Comparison of ENCODE assay signal across 16 cellular contexts in genomic region chr3:120088622-120089021, GRCh38. TPM values are rescaled to one million over a fixed set of nuclear protein-coding genes. Genes with fewer than 3 reads are reported as not detected.
DNase-seq lines count a peak whose midpoint lies in the region; ATAC-seq and TF ChIP-seq lines count a peak whose summit lies in the region.
"Had no signal": no experiment of that assay in that cellular context is flagged by ENCODE, and none has a peak within 500 bp of the region (broad histone marks: within the 10 kb centered on the region; RNA-seq: fewer than 3 reads in every experiment).

No MANE protein-coding gene starts in this region.

- H2AFZ ChIP-seq in Loucy (ENCODE audit: low read length) = no peak overlapping the region
- no peak overlapping the region for H2AFZ ChIP-seq in neural cell (ENCODE audit: low read depth, low read length)

- peak overlapping the region; percentile 97 for H3K4me2 ChIP-seq in Loucy (ENCODE audit: low read depth, low read length, poor library complexity, severe bottlenecking)
- H3K4me2 ChIP-seq in neural cell (ENCODE audit: low read length) = peak overlapping the region; percentile 71
- H3K4me2 ChIP-seq: BLaER1 had no signal

- no TSS peak for BruUV-seq in Calu3 (replicated peaks; lab: Mats Ljungman, UMichigan)

- H3K9ac ChIP-seq in Loucy (ENCODE audit: low read depth, low read length, poor library complexity, severe bottlenecking) = peak overlapping the region; percentile 97
- no peak overlapping the region for H3K9ac ChIP-seq in neural cell (ENCODE audit: low read length)
- H3K9ac ChIP-seq: BLaER1 had no signal

- no peaks in the 10 kb centered on the region for H3K27me3 Mint-ChIP-seq in Calu3 (ENCODE audit: unreplicated experiment)
- no peaks in the 10 kb centered on the region for H3K27me3 Mint-ChIP-seq in central memory CD8-positive, alpha-beta T cell
- H3K27me3 Mint-ChIP-seq: activated CD8-positive, alpha-beta memory T cell treated with anti-CD3 and anti-CD28 coated beads, Interleukin-2, amount 10 ng/mL, durations not matched to agents 7 days and 5 days had no signal

- H3K27ac Mint-ChIP-seq in Calu3 (ENCODE audit: unreplicated experiment) = no peak overlapping the region
- H3K27ac Mint-ChIP-seq in central memory CD8-positive, alpha-beta T cell (ENCODE audit: low read depth) = no peak overlapping the region
- H3K27ac Mint-ChIP-seq: activated CD8-positive, alpha-beta memory T cell treated with anti-CD3 and anti-CD28 coated beads, Interleukin-2, amount 10 ng/mL, durations not matched to agents 7 days and 5 days had no signal

- H3K9me2 ChIP-seq in Loucy (replicated peaks; ENCODE audit: low read depth, low read length) (no peaks in the 10 kb centered on the region), neural cell (ENCODE audit: insufficient read depth, low read length) (no peaks in the 10 kb centered on the region)

- H3F3A ChIP-seq in Loucy (ENCODE audit: low read depth) = no peaks in the 10 kb centered on the region
- no peaks in the 10 kb centered on the region for H3F3A ChIP-seq in neural cell (ENCODE audit: insufficient read depth, low read length, poor library complexity, severe bottlenecking)

- H3K9me3 ChIP-seq in Loucy (ENCODE audit: insufficient read depth, low read depth, low read length) (no peaks in the 10 kb centered on the region), neural cell (ENCODE audit: low read length) (no peaks in the 10 kb centered on the region)
- H3K9me3 ChIP-seq: BLaER1, pancreas, spleen had no signal

- CTCF ChIA-PET in Calu3 (lab: Charles Lee) = no interaction called here

- TF ChIP-seq RAD21 in neural cell (conservative IDR thresholded peaks at IDR 0.05) = no peak

- H3K27ac ChIP-seq in neural cell (ENCODE audit: low read length) = no peak overlapping the region
- H3K27ac ChIP-seq: BLaER1, epithelial cell of prostate, pancreas, spleen had no signal

- 0 out of 2 replicates have a peak, but pooled peaks cover 5% of the 10 kb centered on the region for H3K36me3 ChIP-seq in Loucy (ENCODE audit: insufficient read depth, low read length)
- H3K36me3 ChIP-seq in neural cell (ENCODE audit: insufficient read depth, low read length) = no peaks in the 10 kb centered on the region
- H3K36me3 ChIP-seq: BLaER1, pancreas, spleen had no signal

- DNase-seq in Calu3 (no peak), posterior vena cava (ENCODE audit: low spot score) (no peak), dermis blood vessel endothelial cell (no peak), D341Med (ENCODE audit: low spot score) (no peak)
- DNase-seq in central memory CD8-positive, alpha-beta T cell (ENCODE audit: low spot score in 2 of 2) = no peak
- no peak for DNase-seq in stimulated activated CD4-positive, alpha-beta T cell treated with anti-CD3 and anti-CD28 coated beads, Interleukin-15, amount 100 ng/mL, for 24 hours
- DNase-seq: activated CD8-positive, alpha-beta memory T cell treated with anti-CD3 and anti-CD28 coated beads, Interleukin-2, amount 10 ng/mL, durations not matched to agents 7 days and 5 days; EL; KBM-7; NCI-H1694; pancreas; spleen had no signal

- peak; percentile 63 for ATAC-seq in central memory CD8-positive, alpha-beta T cell (replicated peaks; ENCODE audit: extremely low read depth, poor library complexity, severe bottlenecking)
- ATAC-seq: activated CD8-positive, alpha-beta memory T cell treated with anti-CD3 and anti-CD28 coated beads, Interleukin-2, amount 10 ng/mL, durations not matched to agents 7 days and 5 days; pancreas had no signal

- H3K4me3 Mint-ChIP-seq in Calu3 (ENCODE audit: low read depth, unreplicated experiment) = peak overlapping the region; percentile 6
- peak overlapping the region; percentile 4 for H3K4me3 Mint-ChIP-seq in central memory CD8-positive, alpha-beta T cell
- H3K4me3 Mint-ChIP-seq: activated CD8-positive, alpha-beta memory T cell treated with anti-CD3 and anti-CD28 coated beads, Interleukin-2, amount 10 ng/mL, durations not matched to agents 7 days and 5 days had no signal

- H3K79me2 ChIP-seq in Loucy (ENCODE audit: insufficient read depth, low read length) (peaks cover 100% of the 10 kb centered on the region), neural cell (replicated peaks; ENCODE audit: insufficient read depth, low read length) (peaks cover 100% of the 10 kb centered on the region)

- peak overlapping the region; percentile 99 for H3K4me3 ChIP-seq in Loucy (ENCODE audit: low read length, poor library complexity, severe bottlenecking)
- H3K4me3 ChIP-seq in neural cell (ENCODE audit: low read length) = peak overlapping the region; percentile 79
- H3K4me3 ChIP-seq: BLaER1, pancreas, spleen had no signal

- no peaks in the 10 kb centered on the region for H3K36me3 Mint-ChIP-seq in Calu3 (ENCODE audit: insufficient read depth, unreplicated experiment)
- no peaks in the 10 kb centered on the region for H3K36me3 Mint-ChIP-seq in central memory CD8-positive, alpha-beta T cell (ENCODE audit: insufficient read depth)

- H3K4me1 ChIP-seq in Loucy (ENCODE audit: insufficient read depth, low read length, poor library complexity, severe bottlenecking) = peaks cover 57% of the 10 kb centered on the region

- intact Hi-C loops in Calu3 (cut with micrococcal nuclease; ENCODE audit: unreplicated experiment) = no loop called here
- intact Hi-C loops in posterior vena cava (cut with DNase I) = no loop called here

- no peaks in the 10 kb centered on the region for H3K27me3 ChIP-seq in Loucy (ENCODE audit: insufficient read depth, low read length, poor library complexity, severe bottlenecking)
- H3K27me3 ChIP-seq in neural cell (ENCODE audit: insufficient read depth, low read depth, low read length) = no peaks in the 10 kb centered on the region
- H3K27me3 ChIP-seq: pancreas, spleen had no signal

- H4K20me1 ChIP-seq in Loucy (ENCODE audit: insufficient read depth, low read length, poor library complexity, severe bottlenecking) (peaks cover 100% of the 10 kb centered on the region), neural cell (ENCODE audit: insufficient read depth) (peaks cover 56% of the 10 kb centered on the region)

- TF ChIP-seq CTCF in Calu3 (IDR thresholded peaks at IDR 0.05; ENCODE audit: unreplicated experiment) = no peak
- TF ChIP-seq CTCF in Loucy (conservative IDR thresholded peaks at IDR 0.05; ENCODE audit: low read length) = no peak
- TF ChIP-seq CTCF in neural cell (IDR thresholded peaks at IDR 0.05; ENCODE audit: poor library complexity, severe bottlenecking) = no peak

- H3K9me3 Mint-ChIP-seq in Calu3 (ENCODE audit: low read depth, unreplicated experiment) = no peaks in the 10 kb centered on the region
- no peaks in the 10 kb centered on the region for H3K9me3 Mint-ChIP-seq in central memory CD8-positive, alpha-beta T cell

- H3K4me1 Mint-ChIP-seq in Calu3 (ENCODE audit: low read depth, unreplicated experiment) = peaks cover 15% of the 10 kb centered on the region
- peaks cover 28% of the 10 kb centered on the region for H3K4me1 Mint-ChIP-seq in central memory CD8-positive, alpha-beta T cell

- no peak for TF ChIP-seq EP300 in neural cell (conservative IDR thresholded peaks at IDR 0.05; ENCODE audit: poor library complexity, severe bottlenecking)

TF ChIP-seq in neural cell, 6 proteins besides CTCF, POLR2A, EP300 and RAD21:
- TF ChIP-seq MXI1 (conservative IDR thresholded peaks at IDR 0.05; ENCODE audit: poor library complexity, severe bottlenecking) (no peak), TAF1 (IDR thresholded peaks at IDR 0.05; ENCODE audit: low read depth) (no peak), POLR2AphosphoS5 (IDR thresholded peaks at IDR 0.05) (no peak), SMC3 (conservative IDR thresholded peaks at IDR 0.05; ENCODE audit: poor library complexity) (no peak), EZH2 (IDR thresholded peaks at IDR 0.05; ENCODE audit: borderline replicate concordance, insufficient read depth, low read length, poor library complexity, severe bottlenecking) (no peak)
- TF ChIP-seq, protein P1, sequence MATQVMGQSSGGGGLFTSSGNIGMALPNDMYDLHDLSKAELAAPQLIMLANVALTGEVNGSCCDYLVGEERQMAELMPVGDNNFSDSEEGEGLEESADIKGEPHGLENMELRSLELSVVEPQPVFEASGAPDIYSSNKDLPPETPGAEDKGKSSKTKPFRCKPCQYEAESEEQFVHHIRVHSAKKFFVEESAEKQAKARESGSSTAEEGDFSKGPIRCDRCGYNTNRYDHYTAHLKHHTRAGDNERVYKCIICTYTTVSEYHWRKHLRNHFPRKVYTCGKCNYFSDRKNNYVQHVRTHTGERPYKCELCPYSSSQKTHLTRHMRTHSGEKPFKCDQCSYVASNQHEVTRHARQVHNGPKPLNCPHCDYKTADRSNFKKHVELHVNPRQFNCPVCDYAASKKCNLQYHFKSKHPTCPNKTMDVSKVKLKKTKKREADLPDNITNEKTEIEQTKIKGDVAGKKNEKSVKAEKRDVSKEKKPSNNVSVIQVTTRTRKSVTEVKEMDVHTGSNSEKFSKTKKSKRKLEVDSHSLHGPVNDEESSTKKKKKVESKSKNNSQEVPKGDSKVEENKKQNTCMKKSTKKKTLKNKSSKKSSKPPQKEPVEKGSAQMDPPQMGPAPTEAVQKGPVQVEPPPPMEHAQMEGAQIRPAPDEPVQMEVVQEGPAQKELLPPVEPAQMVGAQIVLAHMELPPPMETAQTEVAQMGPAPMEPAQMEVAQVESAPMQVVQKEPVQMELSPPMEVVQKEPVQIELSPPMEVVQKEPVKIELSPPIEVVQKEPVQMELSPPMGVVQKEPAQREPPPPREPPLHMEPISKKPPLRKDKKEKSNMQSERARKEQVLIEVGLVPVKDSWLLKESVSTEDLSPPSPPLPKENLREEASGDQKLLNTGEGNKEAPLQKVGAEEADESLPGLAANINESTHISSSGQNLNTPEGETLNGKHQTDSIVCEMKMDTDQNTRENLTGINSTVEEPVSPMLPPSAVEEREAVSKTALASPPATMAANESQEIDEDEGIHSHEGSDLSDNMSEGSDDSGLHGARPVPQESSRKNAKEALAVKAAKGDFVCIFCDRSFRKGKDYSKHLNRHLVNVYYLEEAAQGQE (IDR thresholded peaks at IDR 0.05; ENCODE audit: borderline replicate concordance) = no peak

RNA-seq across cellular contexts. Expression of gene GSK3B, which starts 5.6 kb away (rescaled TPM):
- total RNA-seq in Calu3 (2022) (45.4 and 48.6 TPM in 2 replicates), posterior vena cava (10 to 100 TPM; 31.3 to 33.0 TPM), dermis blood vessel endothelial cell (48.0 and 65.3 TPM in 2 replicates)
- 48.5 and 52.9 TPM in 2 replicates for polyA plus RNA-seq in neural cell
- polyA minus RNA-seq in neural cell = 206 and 254 TPM in 2 replicates
